Comparison of ENCODE assay signal across 11 cellular contexts in genomic region chr20:5923493-5923892, GRCh38.
"Had no signal": no experiment of that assay in that cellular context is flagged by ENCODE, and none has a peak within 500 bp of the region (broad histone marks: within the 10 kb centered on the region; RNA-seq: fewer than 3 reads in every experiment).

No MANE protein-coding gene starts in this region.

- DNase-seq: activated CD4-positive, alpha-beta memory T cell treated with anti-CD3 and anti-CD28 coated beads, Interleukin-2, amount 10 ng/mL, durations not matched to agents 7 days and 5 days; activated CD4-positive, alpha-beta T cell treated with anti-CD3 and anti-CD28 coated beads for 4 hours; activated naive CD4-positive, alpha-beta T cell treated with anti-CD3 and anti-CD28 coated beads, Interleukin-2, amount 50 U/mL, for 16 hours; activated T-cell treated with anti-CD3 and anti-CD28 coated beads, Interleukin-2, amount 50 U/mL, for 24 hours; dorsolateral prefrontal cortex; erythroblast; heart right ventricle; left cardiac atrium; stimulated activated CD4-positive, alpha-beta T cell treated with anti-CD3 and anti-CD28 coated beads, Interleukin-12 subunit alpha, Interleukin-12 subunit beta, amount 100 ng/mL, for 4 hours; stimulated activated CD4-positive, alpha-beta T cell treated with anti-CD3 and anti-CD28 coated beads, Interleukin-2, amount 100 ng/mL, for 24 hours; uterus had no signal
